Comparison of ENCODE assay signal across 8 cellular contexts in genomic region chrX:56813318-56813837, GRCh38.
DNase-seq lines count a peak whose midpoint lies in the region; ATAC-seq, FAIRE-seq and TF ChIP-seq lines count a peak whose summit lies in the region.

No MANE protein-coding gene starts in this region.

- H3K9me3 ChIP-seq in endothelial cell of umbilical vein (replicated peaks; ENCODE audit: control insufficient read depth, insufficient read depth, low read length): no peaks in the 10 kb centered on the region

- H3K36me3 ChIP-seq in endothelial cell of umbilical vein (ENCODE audit: control insufficient read depth in 2 of 2, extremely low read depth in 1 of 2, insufficient read depth in 2 of 2, low read length in 2 of 2): no peaks in the 10 kb centered on the region

- CTCF ChIA-PET in endothelial cell of umbilical vein (lab: Charles Lee): no interaction called here

- H3K27ac ChIP-seq in endothelial cell of umbilical vein (ENCODE audit: insufficient read depth, low read depth, low read length): no peak overlapping the region
- H3K27ac ChIP-seq in skin epidermis: peak overlapping the region in 16 of 21 experiments; percentile 5 to 76 (median 51)

- H3K4me2 ChIP-seq in endothelial cell of umbilical vein (ENCODE audit: insufficient read depth, low read length): peak overlapping the region; percentile 28

- no peaks in the 10 kb centered on the region for H4K20me1 ChIP-seq in endothelial cell of umbilical vein (replicated peaks; ENCODE audit: control insufficient read depth, extremely low read depth, insufficient read depth, low read length)

- no peak for TF ChIP-seq POLR2A in endothelial cell of umbilical vein (IDR thresholded peaks at IDR 0.05; ENCODE audit: low read depth, low read length)

- BruUV-seq in endothelial cell of umbilical vein (replicated peaks; lab: Mats Ljungman, UMichigan): no TSS peak

- H3K27me3 ChIP-seq in endothelial cell of umbilical vein (ENCODE audit: control insufficient read depth in 2 of 2, insufficient read depth in 2 of 2, low read length in 2 of 2): no peaks in the 10 kb centered on the region

- dilution Hi-C loops in endothelial cell of umbilical vein (cut with MboI; ENCODE audit: extremely low pct_ligation_motif_present, low sequenced_read_pairs): no loop called here

- TF ChIP-seq CTCF in endothelial cell of umbilical vein (IDR thresholded peaks at IDR 0.05; ENCODE audit: extremely low read depth in 1 of 2, insufficient read depth in 1 of 2, low read depth in 1 of 2, low read length in 2 of 2): no peak
- no peak for TF ChIP-seq CTCF in GM20000 (IDR thresholded peaks at IDR 0.05; ENCODE audit: extremely low read depth, missing control alignments)

- FAIRE-seq in endothelial cell of umbilical vein (lab: Jason Lieb, UNC): no peak

- H3K9ac ChIP-seq in endothelial cell of umbilical vein (replicated peaks; ENCODE audit: extremely low read depth, insufficient read depth, low read length): no peak overlapping the region

- DNase-seq in activated CD4-positive, alpha-beta T cell treated with anti-CD3 and anti-CD28 coated beads for 4 hours: peak; percentile 30 to 33
- DNase-seq in endothelial cell of umbilical vein (ENCODE audit: low read depth, low spot score) (peak; percentile 57), DMS 273 treated with DMSO at 0.1 percent for 48 hours (lab: John Stamatoyannopoulos, UW) (no peak), GM20000 (ENCODE audit: low spot score) (no peak)

- peak; percentile 49 for ATAC-seq in GM19395 (IDR thresholded peaks at IDR 0.05; ENCODE audit: unreplicated experiment)
- peak; percentile 40 for ATAC-seq in HG03457 (IDR thresholded peaks at IDR 0.05; ENCODE audit: unreplicated experiment)
- no peak for ATAC-seq in HG03469 (IDR thresholded peaks at IDR 0.05; ENCODE audit: unreplicated experiment)

- H2AFZ ChIP-seq in endothelial cell of umbilical vein (ENCODE audit: low read depth, low read length): peak overlapping the region; percentile 15

- H3K4me3 ChIP-seq in endothelial cell of umbilical vein (replicated peaks in 1 of 3; ENCODE audit: insufficient read depth in 1 of 3, low read depth in 1 of 3, low read length in 3 of 3): no peak overlapping the region
- no peak overlapping the region for H3K4me3 ChIP-seq in skin epidermis

- intact Hi-C loops in endothelial cell of umbilical vein (cut with micrococcal nuclease): no loop called here

- H3K79me2 ChIP-seq in endothelial cell of umbilical vein (ENCODE audit: control insufficient read depth, insufficient read depth, low read length): peaks cover 2% of the 10 kb centered on the region

- no peaks in the 10 kb centered on the region for H3K9me1 ChIP-seq in endothelial cell of umbilical vein (replicated peaks; ENCODE audit: control insufficient read depth, extremely low read depth, insufficient read depth, low read length)

- peaks cover 12% of the 10 kb centered on the region for H3K4me1 ChIP-seq in endothelial cell of umbilical vein (ENCODE audit: control insufficient read depth, extremely low read depth, insufficient read depth, low read length)

- POLR2A ChIA-PET in endothelial cell of umbilical vein (lab: Charles Lee): no interaction called here

TF ChIP-seq in endothelial cell of umbilical vein, 7 proteins besides CTCF, POLR2A, EP300 and RAD21:
- no peak for TF ChIP-seq MYC (IDR thresholded peaks at IDR 0.05; ENCODE audit: low read depth, low read length)
- no peak for TF ChIP-seq EZH2 (IDR thresholded peaks at IDR 0.05; ENCODE audit: borderline replicate concordance, low read depth, low read length, severe bottlenecking)
- no peak for TF ChIP-seq POLR2AphosphoS5 (IDR thresholded peaks at IDR 0.05; ENCODE audit: insufficient read depth, low read depth, low read length)
- TF ChIP-seq GATA2 (IDR thresholded peaks at IDR 0.05; ENCODE audit: insufficient read depth, insufficient read length, low read depth, low read length): peak; percentile 64
- no peak for TF ChIP-seq MAX (IDR thresholded peaks at IDR 0.05; ENCODE audit: insufficient read depth, insufficient read length)
- no peak for TF ChIP-seq FOS (IDR thresholded peaks at IDR 0.05; ENCODE audit: borderline replicate concordance, insufficient read depth, low read length)

Comparison
In these comparisons a context has a peak if more than half of its experiments do, and no peak if none do; other contexts are left out.
1. DNase-seq: peak in activated CD4-positive, alpha-beta T cell treated with anti-CD3 and anti-CD28 coated beads for 4 hours (2 of 2) and endothelial cell of umbilical vein (single experiment); none in DMS 273 treated with DMSO at 0.1 percent for 48 hours (single experiment) and GM20000 (single experiment).